Comparison of ENCODE assay signal across 1 cellular context in genomic region chr16:88400186-88400585, GRCh38.
A peak's percentile ranks its signal among the peaks of the same experiment; 100 is the strongest.
TF ChIP-seq lines count a peak whose summit lies in the region.

No MANE protein-coding gene starts in this region.

TF ChIP-seq in HepG2, 621 proteins besides CTCF, POLR2A, EP300 and RAD21:
- TF ChIP-seq ZNF629 (CRISPR knock-in tag; conservative IDR thresholded peaks at IDR 0.05) (peak; percentile 86), CC2D1A (CRISPR knock-in tag; IDR thresholded peaks at IDR 0.05) (no peak)
